ENCODE assay signal across 8 cellular contexts in genomic region chr15:67520976-67521769, GRCh38. TPM values are rescaled to one million over a fixed set of nuclear protein-coding genes. Genes with fewer than 3 reads are reported as not detected.
DNase-seq lines count a peak whose midpoint lies in the region; ATAC-seq and TF ChIP-seq lines count a peak whose summit lies in the region.

TSS of gene C15orf61 (plus strand) at chr15:67521131. CDS start at chr15:67521249, 118 bp downstream.

- no peaks in the 10 kb centered on the region for H3K27me3 ChIP-seq in layer of hippocampus (ENCODE audit: control insufficient read depth, insufficient read depth, low read length)

- DNase-seq in AG10803 (ENCODE audit: low read depth) (peak; percentile 80), NCI-H2227 treated with DMSO at 0.1 percent for 48 hours (lab: John Stamatoyannopoulos, UW) (peak; percentile 40), chondrocyte (ENCODE audit: low spot score) (peak; percentile 90)
- peak; percentile 73 for DNase-seq in activated CD4-positive, alpha-beta T cell treated with anti-CD3 and anti-CD28 coated beads for 1 hour
- peak; percentile 50 to 77 (median 68) for DNase-seq in stimulated activated CD4-positive, alpha-beta T cell treated with anti-CD3 and anti-CD28 coated beads, Interleukin-1b, Interleukin-23, amount 100 ng/mL, for 24 hours (ENCODE audit: low read depth in 4 of 4, low spot score in 1 of 4)

- peak within 1 kb of the TSS; percentile 91 for H3K4me3 Mint-ChIP-seq in chondrocyte (ENCODE audit: unreplicated experiment)

- H3K36me3 Mint-ChIP-seq in chondrocyte (ENCODE audit: low read depth), result peaks cover 1% of the 10 kb centered on the region

- H3K4me3 ChIP-seq in AG10803 (ENCODE audit: low read length), result peak within 1 kb of the TSS; percentile 87

- H3K4me1 Mint-ChIP-seq in chondrocyte (ENCODE audit: low read depth), result peaks cover 27% of the 10 kb centered on the region

- H3K9me3 Mint-ChIP-seq in chondrocyte (ENCODE audit: low read depth), result no peaks in the 10 kb centered on the region

- peak within 1 kb of the TSS; percentile 96 for H3K27ac Mint-ChIP-seq in chondrocyte (ENCODE audit: unreplicated experiment)

- H3K27ac ChIP-seq in layer of hippocampus (ENCODE audit: low read depth, low read length), result peak within 1 kb of the TSS; percentile 94

- no peaks in the 10 kb centered on the region for H3K27me3 Mint-ChIP-seq in chondrocyte (ENCODE audit: low read depth)

- TF ChIP-seq CTCF in AG10803 (conservative IDR thresholded peaks at IDR 0.05; ENCODE audit: low read length), result no peak
- peak; percentile 51 for TF ChIP-seq CTCF in chondrocyte (IDR thresholded peaks at IDR 0.05)

- peak; percentile 80 for ATAC-seq in GM18909 (IDR thresholded peaks at IDR 0.05; ENCODE audit: poor library complexity, unreplicated experiment)
- ATAC-seq in HG03135 (IDR thresholded peaks at IDR 0.05; ENCODE audit: unreplicated experiment), result peak; percentile 74

RNA-seq across cellular contexts. Expression of gene C15orf61, which starts in this region (rescaled TPM):
- total RNA-seq in chondrocyte, result 4.4 to 5.5 TPM (median 5.2 TPM) in 3 replicates

Comparison
In these comparisons a context has a peak if more than half of its experiments do, and no peak if none do; other contexts are left out.
1. Peak in every context shown above with its lines: DNase-seq, ATAC-seq, H3K4me3 ChIP-seq and H3K27ac ChIP-seq.
2. DNase-seq: peak in every context shown above with its lines; median percentile 90 in chondrocyte; 80 in AG10803; 73 in activated CD4-positive, alpha-beta T cell treated with anti-CD3 and anti-CD28 coated beads for 1 hour; 68 in stimulated activated CD4-positive, alpha-beta T cell treated with anti-CD3 and anti-CD28 coated beads, Interleukin-1b, Interleukin-23, amount 100 ng/mL, for 24 hours; 40 in NCI-H2227 treated with DMSO at 0.1 percent for 48 hours.